ENCODE assay signal across 13 cellular contexts in the genomic region with DNA sequence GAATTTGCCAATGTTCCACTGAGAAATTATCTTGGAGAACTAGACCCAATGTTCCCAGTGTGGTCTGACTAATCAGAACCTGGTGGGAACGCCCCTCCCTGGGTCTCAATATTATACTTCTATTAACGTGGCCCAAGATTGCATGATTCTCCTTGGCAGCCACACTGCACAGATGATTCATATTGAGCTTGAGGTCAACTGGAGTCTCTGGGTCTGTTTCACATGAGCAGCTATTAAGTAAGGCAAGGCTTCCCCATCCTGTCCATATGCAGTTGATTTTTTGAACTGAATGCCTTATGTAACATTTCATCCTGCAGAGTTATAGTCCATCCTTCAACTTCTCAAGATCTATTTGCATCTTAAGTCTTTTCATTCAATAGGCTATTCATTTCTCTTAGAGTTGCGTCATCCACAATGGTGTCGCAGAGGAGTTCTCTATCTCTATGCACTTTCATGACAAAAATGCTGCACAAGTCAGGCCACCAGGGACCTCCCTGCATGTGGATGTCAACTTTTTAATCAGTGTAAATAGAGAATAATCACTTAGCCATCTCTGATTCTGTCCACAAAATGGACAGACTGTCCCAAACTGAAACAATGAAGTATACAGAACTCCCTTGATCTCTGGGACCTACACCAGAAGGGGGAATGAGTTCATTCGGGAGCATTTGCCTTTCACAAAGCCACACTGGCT.
DNase-seq lines count a peak whose midpoint lies in the region; ATAC-seq, FAIRE-seq and TF ChIP-seq lines count a peak whose summit lies in the region.
"Had no signal": no experiment of that assay in that cellular context is flagged by ENCODE, and none has a peak within 500 bp of the region (broad histone marks: within the 10 kb centered on the region; RNA-seq: fewer than 3 reads in every experiment).

No MANE protein-coding gene starts in this region.

- peak; percentile 93 for FAIRE-seq in RCC 7860 (lab: Jason Lieb, UNC)
- FAIRE-seq in D721Med (lab: Jason Lieb, UNC), result no peak

- no peak overlapping the region for H3K4me3 ChIP-seq in H7 (ENCODE audit: insufficient read depth, low read depth, low read length)
- H3K4me3 ChIP-seq: smooth muscle cell, uterus had no signal

- H3K36me3 ChIP-seq in H7 (replicated peaks; ENCODE audit: control insufficient read depth, insufficient read depth, low read length), result no peaks in the 10 kb centered on the region
- H3K36me3 ChIP-seq: uterus had no signal

- H3K27me3 ChIP-seq in H7 (ENCODE audit: control insufficient read depth, insufficient read depth, low read length), result no peaks in the 10 kb centered on the region
- H3K27me3 ChIP-seq: uterus had no signal

- ATAC-seq in esophagus mucosa, result peak; percentile 60

- no peak for TF ChIP-seq CTCF in D721Med (IDR thresholded peaks at IDR 0.05; ENCODE audit: insufficient read depth, missing control alignments)

- DNase-seq in COLO829 (ENCODE audit: low spot score) (peak; percentile 7), RCC 7860 (ENCODE audit: low spot score) (peak; percentile 85), myocyte (ENCODE audit: low read depth) (peak; percentile 62), H7 (no peak), D721Med (ENCODE audit: insufficient read length, low spot score) (no peak), NCI-H2227 treated with DMSO at 0.1 percent for 48 hours (lab: John Stamatoyannopoulos, UW) (no peak), HuH-7 (ENCODE audit: low spot score) (no peak)
- DNase-seq: activated CD4-positive, alpha-beta T cell treated with anti-CD3 and anti-CD28 coated beads for 1 hour; CD4-positive, alpha-beta T cell; NCI-H510A treated with DMSO at 0.1 percent for 48 hours; uterus had no signal

Comparison
In these comparisons a context has a peak if more than half of its experiments do, and no peak if none do; other contexts are left out.
1. DNase-seq: peak in COLO829 (single experiment), RCC 7860 (single experiment) and myocyte (single experiment); none in H7 (single experiment), D721Med (single experiment), NCI-H2227 treated with DMSO at 0.1 percent for 48 hours (single experiment) and HuH-7 (single experiment).